ENCODE assay signal across 25 cellular contexts in the genomic region with DNA sequence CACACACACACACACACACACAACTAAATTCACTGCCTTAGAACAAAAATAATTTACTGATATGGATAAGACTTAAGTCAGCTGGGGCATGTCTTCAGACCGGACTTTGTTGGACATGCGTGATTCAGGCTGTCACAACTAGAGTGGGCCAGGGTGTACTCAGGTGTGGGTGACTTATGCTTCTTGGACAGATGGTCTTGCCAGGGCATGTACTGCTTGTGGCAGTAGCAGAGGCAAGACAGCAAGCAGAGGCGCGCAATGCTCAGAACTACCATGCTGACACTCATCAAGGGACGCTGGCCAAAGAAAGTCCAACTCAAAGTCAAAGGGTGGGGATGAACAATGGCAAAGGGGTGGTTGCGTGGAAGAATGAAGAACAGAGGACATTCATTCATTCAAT.
"Had no signal": no experiment of that assay in that cellular context is flagged by ENCODE, and none has a peak within 500 bp of the region (broad histone marks: within the 10 kb centered on the region; RNA-seq: fewer than 3 reads in every experiment).

No MANE protein-coding gene starts in this region.

- H3K27me3 ChIP-seq: gastroesophageal sphincter, heart left ventricle, hepatocyte, left lung, neutrophil, right lobe of liver, stomach, testis, tibial artery, upper lobe of left lung had no signal

- H2AFZ ChIP-seq: hepatocyte had no signal

- H3K27ac ChIP-seq: gastroesophageal sphincter, heart left ventricle, hepatocyte, left lung, neutrophil, pancreas, right lobe of liver, stomach, testis, tibial artery, upper lobe of left lung had no signal

- H3K4me3 ChIP-seq: gastroesophageal sphincter, heart left ventricle, hepatocyte, left lung, pancreas, right lobe of liver, stomach, testis, tibial artery, upper lobe of left lung had no signal

- DNase-seq: cerebellar nuclear complex; cortex of kidney; effector memory CD8-positive, alpha-beta T cell; foreskin fibroblast; heart left ventricle; left cardiac atrium; left lung; mesendoderm; midbrain; naive thymus-derived CD4-positive, alpha-beta T cell; nephron progenitor cell; pancreas; retina; right lobe of liver; small intestine; stimulated activated CD4-positive, alpha-beta T cell treated with anti-CD3 and anti-CD28 coated beads, Interleukin-1b, Interleukin-23, amount 100 ng/mL, for 48 hours; stimulated activated CD4-positive, alpha-beta T cell treated with anti-CD3 and anti-CD28 coated beads, Interleukin-4, amount 100 ng/mL, for 24 hours; stimulated activated naive CD4-positive, alpha-beta T cell treated with Interleukin-2 at 50 U/mL for 16 hours; stomach; testis; tibial artery; upper lobe of left lung had no signal

- H3K4me1 ChIP-seq: gastroesophageal sphincter, heart left ventricle, left lung, pancreas, right lobe of liver, stomach, testis, tibial artery, upper lobe of left lung had no signal

- H3K9me3 ChIP-seq: gastroesophageal sphincter, neutrophil, pancreas, right lobe of liver, stomach, testis, tibial artery, upper lobe of left lung had no signal

- H3K36me3 ChIP-seq: gastroesophageal sphincter, heart left ventricle, left lung, neutrophil, pancreas, right lobe of liver, stomach, tibial artery, upper lobe of left lung had no signal

- H3K4me2 ChIP-seq: hepatocyte had no signal
